In the genomic region with DNA sequence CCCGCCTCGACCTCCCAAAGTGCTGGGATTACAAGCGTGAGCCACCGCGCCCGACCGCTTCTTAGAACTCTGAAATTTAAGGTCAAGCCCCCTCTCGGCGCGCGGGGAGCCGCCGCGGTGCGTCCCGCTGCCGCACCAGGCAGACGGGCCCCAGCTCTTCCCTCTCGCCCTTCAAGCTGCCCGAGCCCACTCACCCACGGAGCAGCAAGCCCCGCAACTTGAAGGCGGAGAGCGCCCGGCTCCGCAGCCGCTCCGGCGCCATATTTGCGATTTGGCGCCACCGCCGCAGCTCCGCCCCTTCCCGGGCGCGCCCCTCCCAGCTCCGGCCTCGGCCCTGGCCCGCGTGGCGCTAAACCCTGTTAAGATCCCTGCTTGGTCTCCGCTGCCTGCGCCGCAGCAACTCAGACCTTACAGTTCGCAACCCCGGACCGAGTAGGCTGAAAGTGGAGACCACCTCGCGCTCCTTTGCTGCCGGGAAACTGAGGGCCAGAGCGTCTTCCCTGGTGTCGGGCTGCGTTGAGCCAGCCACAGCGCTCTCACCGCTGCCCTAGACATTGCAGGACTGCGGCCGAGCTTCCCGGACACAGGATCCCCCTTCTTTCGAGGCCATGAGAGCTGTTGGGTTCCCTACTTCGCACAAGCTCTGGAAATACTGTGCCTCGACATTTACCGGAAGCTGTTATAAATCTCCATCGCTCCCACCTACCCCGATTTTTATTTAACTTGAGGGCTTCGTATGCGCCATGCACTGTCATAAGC, we compare ENCODE assay signal across 8 cellular contexts. TPM values are rescaled to one million over a fixed set of nuclear protein-coding genes. Genes with fewer than 3 reads are reported as not detected.
DNase-seq lines count a peak whose midpoint lies in the region; ATAC-seq and TF ChIP-seq lines count a peak whose summit lies in the region.

A gene with protein sequence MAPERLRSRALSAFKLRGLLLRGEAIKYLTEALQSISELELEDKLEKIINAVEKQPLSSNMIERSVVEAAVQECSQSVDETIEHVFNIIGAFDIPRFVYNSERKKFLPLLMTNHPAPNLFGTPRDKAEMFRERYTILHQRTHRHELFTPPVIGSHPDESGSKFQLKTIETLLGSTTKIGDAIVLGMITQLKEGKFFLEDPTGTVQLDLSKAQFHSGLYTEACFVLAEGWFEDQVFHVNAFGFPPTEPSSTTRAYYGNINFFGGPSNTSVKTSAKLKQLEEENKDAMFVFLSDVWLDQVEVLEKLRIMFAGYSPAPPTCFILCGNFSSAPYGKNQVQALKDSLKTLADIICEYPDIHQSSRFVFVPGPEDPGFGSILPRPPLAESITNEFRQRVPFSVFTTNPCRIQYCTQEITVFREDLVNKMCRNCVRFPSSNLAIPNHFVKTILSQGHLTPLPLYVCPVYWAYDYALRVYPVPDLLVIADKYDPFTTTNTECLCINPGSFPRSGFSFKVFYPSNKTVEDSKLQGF (minus strand): TSS at position 273 of the 759 bp plus-strand sequence. CDS start 11 bp downstream, at position 262.

- peak; percentile 82 for TF ChIP-seq POLR2A in erythroblast (IDR thresholded peaks at IDR 0.05; ENCODE audit: low read length)

- H3F3A ChIP-seq in OCI-LY1 (ENCODE audit: insufficient read depth, low read length), result no peaks in the 10 kb centered on the region

- DNase-seq in Caki2 (ENCODE audit: low read depth), result peak; percentile 77
- peak; percentile 44 for DNase-seq in HT1080 (ENCODE audit: low read depth)
- peak; percentile 64 for DNase-seq in activated T-cell treated with anti-CD3 and anti-CD28 coated beads for 4 hours
- peak; percentile 89 to 90 for DNase-seq in erythroblast (lab: John Stamatoyannopoulos, UW)
- DNase-seq in stimulated activated CD8-positive, alpha-beta memory T cell treated with anti-CD3 and anti-CD28 coated beads, Interleukin-4, amount 100 ng/mL, for 4 hours (ENCODE audit: low read depth in 2 of 2, low spot score in 1 of 2), result peak; percentile 40 to 45

- H3K4me3 ChIP-seq in OCI-LY1 (ENCODE audit: low read depth, low read length, poor library complexity, severe bottlenecking), result peak within 1 kb of the TSS; percentile 77
- peak within 1 kb of the TSS; percentile 67 to 79 for H3K4me3 ChIP-seq in mucosa of rectum (ENCODE audit: low read length in 2 of 2)

- peak; percentile 14; the same call in 1 of the 2 replicates for TF ChIP-seq CTCF in OCI-LY1 (IDR thresholded peaks at IDR 0.05; ENCODE audit: low read length)

- H3K9ac ChIP-seq in OCI-LY1 (ENCODE audit: low read length), result peak within 1 kb of the TSS; percentile 80
- H3K9ac ChIP-seq in mucosa of rectum (ENCODE audit: low read depth in 1 of 2, low read length in 2 of 2), result peak within 1 kb of the TSS; percentile 49 to 71

- H3K9me2 ChIP-seq in OCI-LY1 (ENCODE audit: low read depth, low read length), result no peaks in the 10 kb centered on the region

- H3K36me3 ChIP-seq in OCI-LY1 (ENCODE audit: insufficient read depth, low read length) (peaks cover 12% of the 10 kb centered on the region), mucosa of rectum (ENCODE audit: control insufficient read depth in 2 of 2, insufficient read depth in 2 of 2, low read length in 2 of 2) (no peaks in the 10 kb centered on the region)

- H3K9me3 ChIP-seq in OCI-LY1 (ENCODE audit: low read length) (no peaks in the 10 kb centered on the region), mucosa of rectum (ENCODE audit: control insufficient read depth in 2 of 2, low read length in 2 of 2) (no peaks in the 10 kb centered on the region)

- in situ Hi-C loops in Caki2 (cut with HindIII; ENCODE audit: low pct_unique_long_range_greater_than_20kb, low sequenced_read_pairs), result no loop called here

- H3K79me2 ChIP-seq in OCI-LY1 (ENCODE audit: insufficient read depth, low read length), result peaks cover 29% of the 10 kb centered on the region

- no peaks in the 10 kb centered on the region for H4K20me1 ChIP-seq in OCI-LY1 (ENCODE audit: insufficient read depth, low read length)

- no peaks in the 10 kb centered on the region for H3K27me3 ChIP-seq in OCI-LY1 (ENCODE audit: insufficient read depth, low read length)
- no peaks in the 10 kb centered on the region for H3K27me3 ChIP-seq in mucosa of rectum (ENCODE audit: control insufficient read depth in 2 of 2, insufficient read depth in 2 of 2, low read length in 2 of 2)

- H3K27ac ChIP-seq in OCI-LY1 (ENCODE audit: low read depth, low read length, poor library complexity, severe bottlenecking) (peak within 1 kb of the TSS; percentile 78), mucosa of rectum (ENCODE audit: low read depth in 2 of 2, low read length in 2 of 2) (peak within 1 kb of the TSS; percentile 65 to 68)

- H3K4me1 ChIP-seq in OCI-LY1 (ENCODE audit: insufficient read depth, low read length, severe bottlenecking) (peaks cover 32% of the 10 kb centered on the region), mucosa of rectum (ENCODE audit: control insufficient read depth in 2 of 2, insufficient read depth in 2 of 2, low read length in 2 of 2) (peaks cover 6 to 12% of the 10 kb centered on the region in 2 donors)

- peak; percentile 89 for ATAC-seq in GM19468 (IDR thresholded peaks at IDR 0.05; ENCODE audit: extremely low read depth, unreplicated experiment)

- peak within 1 kb of the TSS; percentile 95 for H2AFZ ChIP-seq in OCI-LY1 (ENCODE audit: low read length)

- peak within 1 kb of the TSS; percentile 89 for H3K4me2 ChIP-seq in OCI-LY1 (ENCODE audit: low read length)

RNA-seq across cellular contexts. Expression of the gene that starts here (rescaled TPM):
- 37.1 and 60.2 TPM in 2 replicates for total RNA-seq in Caki2 (2014; rRNA removed; shearing (Covaris generic); ENCODE audit: low replicate concordance)
- 16.8 and 19.0 TPM in 2 replicates for total RNA-seq in HT1080 (2014; rRNA removed; shearing (Covaris generic))
- 26.0 and 27.2 TPM in 2 replicates for polyA plus RNA-seq in HT1080 (2015; cell fraction: cytosol; rRNA removed)
- 25.7 and 32.8 TPM in 2 replicates for polyA plus RNA-seq in HT1080 (2015; cell fraction: nucleus; rRNA removed)

Comparison
In these comparisons a context has a peak if more than half of its experiments do, and no peak if none do; other contexts are left out.
1. Peak in every context shown above with its lines: DNase-seq, ATAC-seq, H3K4me3 ChIP-seq and H3K27ac ChIP-seq.